8 cellular contexts compared by ENCODE assay signal in genomic region chr7:42831051-42831952, GRCh38.
DNase-seq lines count a peak whose midpoint lies in the region; ATAC-seq and TF ChIP-seq lines count a peak whose summit lies in the region.
"Had no signal": no experiment of that assay in that cellular context is flagged by ENCODE, and none has a peak within 500 bp of the region (broad histone marks: within the 10 kb centered on the region; RNA-seq: fewer than 3 reads in every experiment).

No MANE protein-coding gene starts in this region.

- no peak overlapping the region for H3K27ac Mint-ChIP-seq in progenitor cell of endocrine pancreas
- H3K27ac Mint-ChIP-seq in naive thymus-derived CD4-positive, alpha-beta T cell: no peak overlapping the region
- H3K27ac Mint-ChIP-seq: T-helper 1 cell treated with Interleukin-12 subunit alpha and Interleukin-12 subunit beta and Interleukin-4 antibody, amounts not matched to agents 30 μg/mL and 1 μg/mL, for 36 hours had no signal

- no peaks in the 10 kb centered on the region for H3K36me3 ChIP-seq in H7 (replicated peaks; ENCODE audit: control insufficient read depth, insufficient read depth, low read length)
- H3K36me3 ChIP-seq in naive thymus-derived CD4-positive, alpha-beta T cell (ENCODE audit: control insufficient read depth in 2 of 3, insufficient read depth in 3 of 3, low read length in 3 of 3): no peaks in the 10 kb centered on the region

- peak; percentile 65 for TF ChIP-seq CTCF in progenitor cell of endocrine pancreas (IDR thresholded peaks at IDR 0.05; ENCODE audit: unreplicated experiment)

- POLR2A ChIA-PET in naive thymus-derived CD4-positive, alpha-beta T cell (lab: Charles Lee): no interaction called here

- H3K27me3 Mint-ChIP-seq in progenitor cell of endocrine pancreas: peaks cover 29% of the 10 kb centered on the region
- H3K27me3 Mint-ChIP-seq in naive thymus-derived CD4-positive, alpha-beta T cell: peaks cover 0 to 39% (median 23%) of the 10 kb centered on the region in 5 donors

- DNase-seq in H7 (peak; percentile 16), head of caudate nucleus (peak; percentile 46 to 84 (median 70)), progenitor cell of endocrine pancreas (ENCODE audit: low spot score, unreplicated experiment) (no peak), SKM-1 treated with dmso at 0.1 percent for 144 hours (lab: John Stamatoyannopoulos, UW; ENCODE audit: unreplicated experiment) (no peak), NCI-H146 (lab: John Stamatoyannopoulos, UW) (no peak)
- DNase-seq in naive thymus-derived CD4-positive, alpha-beta T cell: no peak

- H3K27me3 ChIP-seq in H7 (ENCODE audit: control insufficient read depth, insufficient read depth, low read length): no peaks in the 10 kb centered on the region
- no peaks in the 10 kb centered on the region for H3K27me3 ChIP-seq in naive thymus-derived CD4-positive, alpha-beta T cell (ENCODE audit: control insufficient read depth in 2 of 2, insufficient read depth in 2 of 2, low read length in 2 of 2)

- CTCF ChIA-PET in naive thymus-derived CD4-positive, alpha-beta T cell (lab: Charles Lee): no interaction called here

- ATAC-seq in SK-N-SH treated with all-trans-retinoic acid at 6 μM for 48 hours: peak; percentile 92
- no peak for ATAC-seq in naive thymus-derived CD4-positive, alpha-beta T cell

- H3K9me3 ChIP-seq in naive thymus-derived CD4-positive, alpha-beta T cell (ENCODE audit: control insufficient read depth in 2 of 3, low read length in 3 of 3): no peaks in the 10 kb centered on the region

- no peaks in the 10 kb centered on the region for H3K4me1 ChIP-seq in naive thymus-derived CD4-positive, alpha-beta T cell (ENCODE audit: control insufficient read depth in 2 of 2, insufficient read depth in 2 of 2, low read length in 2 of 2)

- no peak overlapping the region for H3K4me3 Mint-ChIP-seq in progenitor cell of endocrine pancreas (ENCODE audit: low read depth)
- no peak overlapping the region for H3K4me3 Mint-ChIP-seq in naive thymus-derived CD4-positive, alpha-beta T cell
- H3K4me3 Mint-ChIP-seq: T-helper 1 cell treated with Interleukin-12 subunit alpha and Interleukin-12 subunit beta and Interleukin-4 antibody, amounts not matched to agents 30 μg/mL and 1 μg/mL, for 36 hours had no signal

- no peak overlapping the region for H3K27ac ChIP-seq in naive thymus-derived CD4-positive, alpha-beta T cell (ENCODE audit: low read depth, low read length)

- no peaks in the 10 kb centered on the region for H3K4me1 Mint-ChIP-seq in progenitor cell of endocrine pancreas (ENCODE audit: low read depth)
- no peaks in the 10 kb centered on the region for H3K4me1 Mint-ChIP-seq in naive thymus-derived CD4-positive, alpha-beta T cell

- no peaks in the 10 kb centered on the region for H3K9me3 Mint-ChIP-seq in progenitor cell of endocrine pancreas (ENCODE audit: low read depth)
- no peaks in the 10 kb centered on the region for H3K9me3 Mint-ChIP-seq in naive thymus-derived CD4-positive, alpha-beta T cell
- H3K9me3 Mint-ChIP-seq: T-helper 1 cell treated with Interleukin-12 subunit alpha and Interleukin-12 subunit beta and Interleukin-4 antibody, amounts not matched to agents 30 μg/mL and 1 μg/mL, for 36 hours had no signal

- intact Hi-C loops in head of caudate nucleus (cut with DNase I): loop anchor here (10.0 kb wide), 1 partner anchor 857 kb away; no protein-coding TSS in a partner anchor
- intact Hi-C loops in naive thymus-derived CD4-positive, alpha-beta T cell (cut with micrococcal nuclease): no loop called here

- no peak overlapping the region for H3K4me3 ChIP-seq in H7 (ENCODE audit: insufficient read depth, low read depth, low read length)
- H3K4me3 ChIP-seq in naive thymus-derived CD4-positive, alpha-beta T cell (ENCODE audit: low read length): no peak overlapping the region

- H3K36me3 Mint-ChIP-seq in progenitor cell of endocrine pancreas (ENCODE audit: insufficient read depth): no peaks in the 10 kb centered on the region
- H3K36me3 Mint-ChIP-seq in naive thymus-derived CD4-positive, alpha-beta T cell: no peaks in the 10 kb centered on the region

TF ChIP-seq in SK-N-SH treated with all-trans-retinoic acid at 6 μM for 48 hours, 23 proteins besides CTCF, POLR2A, EP300 and RAD21:
- TF ChIP-seq PPARA (CRISPR knock-in tag; IDR thresholded peaks at IDR 0.05; ENCODE audit: borderline replicate concordance): no peak
- TF ChIP-seq ARNTL (CRISPR knock-in tag; IDR thresholded peaks at IDR 0.05; ENCODE audit: borderline replicate concordance, low read depth): no peak
- no peak for TF ChIP-seq GLIS3 (CRISPR knock-in tag; IDR thresholded peaks at IDR 0.05)
- TF ChIP-seq TOX (CRISPR knock-in tag; IDR thresholded peaks at IDR 0.05; ENCODE audit: borderline replicate concordance): no peak
- TF ChIP-seq CSRNP3 (CRISPR knock-in tag; IDR thresholded peaks at IDR 0.05): no peak
- no peak for TF ChIP-seq BACH2 (CRISPR knock-in tag; IDR thresholded peaks at IDR 0.05; ENCODE audit: borderline replicate concordance)
- TF ChIP-seq ZNF8 (CRISPR knock-in tag; IDR thresholded peaks at IDR 0.05): no peak
- TF ChIP-seq ESRRG (CRISPR knock-in tag; IDR thresholded peaks at IDR 0.05): no peak

Comparison
In these comparisons a context has a peak if more than half of its experiments do, and no peak if none do; other contexts are left out.
1. DNase-seq: peak in H7 (single experiment) and head of caudate nucleus (42 of 42); none in progenitor cell of endocrine pancreas (single experiment), SKM-1 treated with dmso at 0.1 percent for 144 hours (single experiment), NCI-H146 (single experiment) and naive thymus-derived CD4-positive, alpha-beta T cell (0 of 9).